ENCODE assay signal across 8 cellular contexts in genomic region chr2:178523596-178524134, GRCh38. TPM values are rescaled to one million over a fixed set of nuclear protein-coding genes. Genes with fewer than 3 reads are reported as not detected.
DNase-seq lines count a peak whose midpoint lies in the region; ATAC-seq lines count a peak whose summit lies in the region.

No MANE protein-coding gene starts in this region.

- peak overlapping the region; percentile 61 for H3K27ac ChIP-seq in KOPT-K1 (ENCODE audit: low read depth, low read length, poor library complexity, severe bottlenecking)

- H3K9me3 ChIP-seq in KOPT-K1 (ENCODE audit: insufficient read depth, low read length, poor library complexity, severe bottlenecking) = no peaks in the 10 kb centered on the region

- peaks cover 7% of the 10 kb centered on the region; the same call in 1 of the 2 replicates for H3K36me3 ChIP-seq in KOPT-K1 (ENCODE audit: insufficient read depth, low read length)

- DNase-seq in dermis blood vessel endothelial cell (peak; percentile 10), myocyte (ENCODE audit: low read depth) (peak; percentile 28), NCI-H524 (lab: John Stamatoyannopoulos, UW) (no peak), islet precursor cell (no peak)

- ATAC-seq in GM18909 (IDR thresholded peaks at IDR 0.05; ENCODE audit: poor library complexity, unreplicated experiment) (peak; percentile 16), HG02623 (IDR thresholded peaks at IDR 0.05; ENCODE audit: unreplicated experiment) (no peak), GM18519 (IDR thresholded peaks at IDR 0.05; ENCODE audit: low FRiP score, unreplicated experiment) (no peak)

RNA-seq across cellular contexts. Expression of gene PLEKHA3, which starts 43.4 kb away (rescaled TPM):
- total RNA-seq in dermis blood vessel endothelial cell = 8.3 and 20.4 TPM in 2 replicates
- 11.2 and 11.6 TPM in 2 replicates for total RNA-seq in myocyte
- 14.3 TPM for polyA plus RNA-seq in myocyte (2012)

RNA-seq across cellular contexts. Expression of gene FKBP7, which starts 45.3 kb away (rescaled TPM):
- total RNA-seq in dermis blood vessel endothelial cell (14.0 and 16.2 TPM in 2 replicates), myocyte (27.2 and 32.4 TPM in 2 replicates)
- 22.9 TPM for polyA plus RNA-seq in myocyte (2012)

Comparison
In these comparisons a context has a peak if more than half of its experiments do, and no peak if none do; other contexts are left out.
1. DNase-seq: peak in dermis blood vessel endothelial cell (single experiment) and myocyte (single experiment); none in NCI-H524 (0 of 2) and islet precursor cell (single experiment).